22 cellular contexts compared by ENCODE assay signal in genomic region chrX:2511326-2511725, GRCh38.
"Had no signal": no experiment of that assay in that cellular context is flagged by ENCODE, and none has a peak within 500 bp of the region (broad histone marks: within the 10 kb centered on the region; RNA-seq: fewer than 3 reads in every experiment).

No MANE protein-coding gene starts in this region.

- H3K27ac ChIP-seq: RWPE1 had no signal

- ATAC-seq: Panc1, PC-3 had no signal

- H3K9me3 ChIP-seq: SK-N-SH had no signal

- DNase-seq: KBM-7, MV-4-11, NCI-H1048, NCI-H1105 treated with DMSO at 0.1 percent for 48 hours, NCI-H1417 treated with DMSO at 0.1 percent for 48 hours, NCI-H146, NCI-H187, NCI-H2029, NCI-H2081 treated with DMSO at 0.1 percent for 48 hours, NCI-H2171, NCI-H226, NCI-H446, NCI-H510A, NCI-H524 treated with DMSO at 0.1 percent for 48 hours, NCI-H69, NCI-H774, PC-3, SHP77, SK-N-SH, SW 1271 had no signal
